ENCODE assay signal across 17 cellular contexts in genomic region chr9:109922617-109923260, GRCh38.
A peak's percentile ranks its signal among the peaks of the same experiment; 100 is the strongest.
DNase-seq lines count a peak whose midpoint lies in the region; ATAC-seq and TF ChIP-seq lines count a peak whose summit lies in the region.
"Had no signal": no experiment of that assay in that cellular context is flagged by ENCODE, and none has a peak within 500 bp of the region (broad histone marks: within the 10 kb centered on the region; RNA-seq: fewer than 3 reads in every experiment).

No MANE protein-coding gene starts in this region.

- H4K20me1 ChIP-seq in KMS-11 (ENCODE audit: insufficient read depth), result no peaks in the 10 kb centered on the region

- DNase-seq in NCI-H2196 treated with DMSO at 0.1 percent for 48 hours (lab: John Stamatoyannopoulos, UW; ENCODE audit: unreplicated experiment), result peak; percentile 52
- peak; percentile 38 for DNase-seq in kidney tubule cell (ENCODE audit: low spot score)
- DNase-seq in stimulated activated naive B cell treated with anti-CD40 and anti-IgM and Interleukin-4, amounts not matched to agents 10 μg/mL and 1 μg/mL and 100 μg/mL, for 72 hours, result no peak
- DNase-seq in HuH-7.5 (ENCODE audit: low spot score), result no peak
- no peak for DNase-seq in kidney glomerular epithelial cell (lab: John Stamatoyannopoulos, UW)
- no peak for DNase-seq in NCI-H1105 treated with DMSO at 0.1 percent for 48 hours (lab: John Stamatoyannopoulos, UW)
- DNase-seq: activated CD8-positive, alpha-beta T cell treated with anti-CD3 and anti-CD28 coated beads, Interleukin-2, amount 10 ng/mL, durations not matched to agents 7 days and 5 days; CD4-positive, alpha-beta memory T cell; endodermal cell; glutamatergic neuron; natural killer cell; NCI-H526; stimulated activated CD4-positive, alpha-beta T cell treated with anti-CD3 and anti-CD28 coated beads, Interleukin-15, amount 100 ng/mL, for 24 hours; T1000 had no signal

- H3K27me3 Mint-ChIP-seq in stimulated activated naive B cell treated with anti-CD40 and anti-IgM and Interleukin-4, amounts not matched to agents 10 μg/mL and 1 μg/mL and 100 μg/mL, for 72 hours, result no peaks in the 10 kb centered on the region

- H3K9me3 Mint-ChIP-seq in stimulated activated naive B cell treated with anti-CD40 and anti-IgM and Interleukin-4, amounts not matched to agents 10 μg/mL and 1 μg/mL and 100 μg/mL, for 72 hours, result peaks cover 3 to 5% of the 10 kb centered on the region in 2 donors
- H3K9me3 Mint-ChIP-seq: endodermal cell, natural killer cell had no signal

- no peak overlapping the region for H3K4me3 ChIP-seq in KMS-11 (IDR thresholded peaks at IDR 0.05; ENCODE audit: insufficient read depth, low read depth, low read length)
- H3K4me3 ChIP-seq: coronary artery, right atrium auricular region had no signal

- no peaks in the 10 kb centered on the region for H3K36me3 ChIP-seq in KMS-11 (ENCODE audit: insufficient read depth)

- H3K79me2 ChIP-seq in KMS-11 (ENCODE audit: insufficient read depth, low read depth), result no peaks in the 10 kb centered on the region

- H3K4me3 Mint-ChIP-seq in stimulated activated naive B cell treated with anti-CD40 and anti-IgM and Interleukin-4, amounts not matched to agents 10 μg/mL and 1 μg/mL and 100 μg/mL, for 72 hours, result no peak overlapping the region
- H3K4me3 Mint-ChIP-seq: activated CD8-positive, alpha-beta T cell treated with anti-CD3 and anti-CD28 coated beads, Interleukin-2, amount 10 ng/mL, durations not matched to agents 7 days and 5 days; CD4-positive, alpha-beta memory T cell; endodermal cell; natural killer cell had no signal

- H3K36me3 Mint-ChIP-seq in stimulated activated naive B cell treated with anti-CD40 and anti-IgM and Interleukin-4, amounts not matched to agents 10 μg/mL and 1 μg/mL and 100 μg/mL, for 72 hours, result peaks cover 7 to 12% of the 10 kb centered on the region in 2 donors
- H3K36me3 Mint-ChIP-seq: CD4-positive, alpha-beta memory T cell; natural killer cell had no signal

- no peak overlapping the region for H3K4me2 ChIP-seq in KMS-11

- no peak overlapping the region for H3K27ac ChIP-seq in KMS-11
- H3K27ac ChIP-seq: coronary artery, right atrium auricular region had no signal

- no peak overlapping the region for H3K9ac ChIP-seq in KMS-11

- 0 out of 2 replicates have a peak overlapping the region, but pooled peaks have one; percentile 5 for H2AFZ ChIP-seq in KMS-11 (ENCODE audit: low read depth)

- H3K27ac Mint-ChIP-seq in stimulated activated naive B cell treated with anti-CD40 and anti-IgM and Interleukin-4, amounts not matched to agents 10 μg/mL and 1 μg/mL and 100 μg/mL, for 72 hours, result peak overlapping the region; percentile 63
- H3K27ac Mint-ChIP-seq: activated CD8-positive, alpha-beta T cell treated with anti-CD3 and anti-CD28 coated beads, Interleukin-2, amount 10 ng/mL, durations not matched to agents 7 days and 5 days; CD4-positive, alpha-beta memory T cell; endodermal cell; natural killer cell had no signal

- no peak for ATAC-seq in stimulated activated naive B cell treated with anti-CD40 and anti-IgM and Interleukin-4, amounts not matched to agents 10 μg/mL and 1 μg/mL and 100 μg/mL, for 72 hours (replicated peaks)
- ATAC-seq: activated CD8-positive, alpha-beta T cell treated with anti-CD3 and anti-CD28 coated beads, Interleukin-2, amount 10 ng/mL, durations not matched to agents 7 days and 5 days; natural killer cell had no signal

- no peak for TF ChIP-seq CTCF in KMS-11 (conservative IDR thresholded peaks at IDR 0.05; ENCODE audit: low read depth, low read length)

- H3K4me1 Mint-ChIP-seq in stimulated activated naive B cell treated with anti-CD40 and anti-IgM and Interleukin-4, amounts not matched to agents 10 μg/mL and 1 μg/mL and 100 μg/mL, for 72 hours, result peaks cover 50 to 74% of the 10 kb centered on the region in 2 donors
- H3K4me1 Mint-ChIP-seq: endodermal cell had no signal

- no peaks in the 10 kb centered on the region for H3K27me3 ChIP-seq in KMS-11 (ENCODE audit: insufficient read depth, low read depth)
- H3K27me3 ChIP-seq: right atrium auricular region had no signal

- peaks cover 59% of the 10 kb centered on the region for H3K4me1 ChIP-seq in KMS-11 (ENCODE audit: low read depth, poor library complexity, severe bottlenecking)

Comparison
In these comparisons a context has a peak if more than half of its experiments do, and no peak if none do; other contexts are left out.
1. DNase-seq: peak in NCI-H2196 treated with DMSO at 0.1 percent for 48 hours (single experiment) and kidney tubule cell (single experiment); none in stimulated activated naive B cell treated with anti-CD40 and anti-IgM and Interleukin-4, amounts not matched to agents 10 μg/mL and 1 μg/mL and 100 μg/mL, for 72 hours (single experiment), HuH-7.5 (single experiment), kidney glomerular epithelial cell (single experiment) and NCI-H1105 treated with DMSO at 0.1 percent for 48 hours (single experiment).